ENCODE assay signal across 1 cellular context in the genomic region with DNA sequence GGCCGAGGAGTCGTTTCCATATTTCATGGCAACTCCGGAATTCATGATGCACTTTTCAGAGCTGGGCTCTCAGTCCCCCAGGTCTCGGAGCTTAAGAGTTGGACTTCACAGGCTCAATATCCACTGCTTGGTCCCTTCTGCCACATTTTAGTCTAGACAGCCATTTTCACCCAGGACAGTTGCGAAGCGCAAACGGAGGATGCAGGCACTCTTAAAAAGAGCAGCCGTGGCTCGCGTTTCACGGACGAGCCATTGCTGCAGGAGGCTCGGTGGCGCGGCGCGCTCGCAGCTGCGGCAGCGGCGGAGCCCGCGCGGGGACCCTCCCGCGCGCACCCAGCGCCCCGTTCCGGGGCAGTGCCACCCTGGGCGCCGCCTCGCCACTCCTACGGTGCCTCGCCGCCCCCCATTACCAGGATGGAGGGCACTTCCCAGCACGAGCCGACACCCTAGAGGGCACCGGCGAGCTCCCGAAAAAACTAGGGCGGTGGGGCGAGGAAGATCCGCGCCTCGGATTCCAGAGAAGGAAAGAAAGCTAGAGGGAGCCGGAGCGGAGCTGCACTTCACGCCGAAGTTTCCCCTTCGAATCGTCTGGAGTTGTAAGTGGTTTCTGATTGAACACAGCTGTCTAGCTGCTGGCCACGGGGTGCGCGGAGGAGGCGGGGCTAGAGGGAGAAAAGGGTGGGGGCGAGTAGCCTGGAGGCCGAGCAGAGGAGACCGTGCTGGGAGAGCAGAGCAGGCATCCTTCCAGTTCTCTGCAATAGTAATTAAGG.
TF ChIP-seq lines count a peak whose summit lies in the region.

No MANE protein-coding gene starts in this region.

TF ChIP-seq in HepG2, 621 proteins besides CTCF, POLR2A, EP300 and RAD21 (continued from another document and continues in another):
- TF ChIP-seq, protein P1, sequence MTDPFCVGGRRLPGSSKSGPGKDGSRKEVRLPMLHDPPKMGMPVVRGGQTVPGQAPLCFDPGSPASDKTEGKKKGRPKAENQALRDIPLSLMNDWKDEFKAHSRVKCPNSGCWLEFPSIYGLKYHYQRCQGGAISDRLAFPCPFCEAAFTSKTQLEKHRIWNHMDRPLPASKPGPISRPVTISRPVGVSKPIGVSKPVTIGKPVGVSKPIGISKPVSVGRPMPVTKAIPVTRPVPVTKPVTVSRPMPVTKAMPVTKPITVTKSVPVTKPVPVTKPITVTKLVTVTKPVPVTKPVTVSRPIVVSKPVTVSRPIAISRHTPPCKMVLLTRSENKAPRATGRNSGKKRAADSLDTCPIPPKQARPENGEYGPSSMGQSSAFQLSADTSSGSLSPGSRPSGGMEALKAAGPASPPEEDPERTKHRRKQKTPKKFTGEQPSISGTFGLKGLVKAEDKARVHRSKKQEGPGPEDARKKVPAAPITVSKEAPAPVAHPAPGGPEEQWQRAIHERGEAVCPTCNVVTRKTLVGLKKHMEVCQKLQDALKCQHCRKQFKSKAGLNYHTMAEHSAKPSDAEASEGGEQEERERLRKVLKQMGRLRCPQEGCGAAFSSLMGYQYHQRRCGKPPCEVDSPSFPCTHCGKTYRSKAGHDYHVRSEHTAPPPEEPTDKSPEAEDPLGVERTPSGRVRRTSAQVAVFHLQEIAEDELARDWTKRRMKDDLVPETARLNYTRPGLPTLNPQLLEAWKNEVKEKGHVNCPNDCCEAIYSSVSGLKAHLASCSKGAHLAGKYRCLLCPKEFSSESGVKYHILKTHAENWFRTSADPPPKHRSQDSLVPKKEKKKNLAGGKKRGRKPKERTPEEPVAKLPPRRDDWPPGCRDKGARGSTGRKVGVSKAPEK (CRISPR knock-in tag; IDR thresholded peaks at IDR 0.05; ENCODE audit: borderline replicate concordance), result no peak
- TF ChIP-seq BCL6 (CRISPR knock-in tag; IDR thresholded peaks at IDR 0.05), result no peak
- no peak for TF ChIP-seq DRAP1 (CRISPR knock-in tag; IDR thresholded peaks at IDR 0.05)
- no peak for TF ChIP-seq ZNF619 (CRISPR knock-in tag; IDR thresholded peaks at IDR 0.05)
- no peak for TF ChIP-seq ZNF558 (CRISPR knock-in tag; IDR thresholded peaks at IDR 0.05; ENCODE audit: borderline replicate concordance)
- TF ChIP-seq ZNF251 (CRISPR knock-in tag; IDR thresholded peaks at IDR 0.05), result no peak
- no peak for TF ChIP-seq ZNF205 (CRISPR knock-in tag; IDR thresholded peaks at IDR 0.05)
- TF ChIP-seq, protein P2, sequence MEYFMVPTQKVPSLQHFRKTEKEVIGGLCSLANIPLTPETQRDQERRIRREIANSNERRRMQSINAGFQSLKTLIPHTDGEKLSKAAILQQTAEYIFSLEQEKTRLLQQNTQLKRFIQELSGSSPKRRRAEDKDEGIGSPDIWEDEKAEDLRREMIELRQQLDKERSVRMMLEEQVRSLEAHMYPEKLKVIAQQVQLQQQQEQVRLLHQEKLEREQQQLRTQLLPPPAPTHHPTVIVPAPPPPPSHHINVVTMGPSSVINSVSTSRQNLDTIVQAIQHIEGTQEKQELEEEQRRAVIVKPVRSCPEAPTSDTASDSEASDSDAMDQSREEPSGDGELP (IDR thresholded peaks at IDR 0.05; ENCODE audit: borderline replicate concordance, low read depth), result peak; percentile 33; the same call in 1 of the 2 replicates
- no peak for TF ChIP-seq SIN3B (IDR thresholded peaks at IDR 0.05; ENCODE audit: low read length)
- no peak for TF ChIP-seq KAT8 (CRISPR knock-in tag; IDR thresholded peaks at IDR 0.05)
- no peak for TF ChIP-seq ZUFSP (CRISPR knock-in tag; IDR thresholded peaks at IDR 0.05; ENCODE audit: borderline replicate concordance)
- TF ChIP-seq KDM5B (CRISPR knock-in tag; IDR thresholded peaks at IDR 0.05; ENCODE audit: borderline replicate concordance), result peak; percentile 32; the same call in 1 of the 2 replicates
- TF ChIP-seq PRDM15 (CRISPR knock-in tag; IDR thresholded peaks at IDR 0.05), result no peak
- no peak for TF ChIP-seq RBAK (CRISPR knock-in tag; IDR thresholded peaks at IDR 0.05)
- peak; percentile 41; the same call in 1 of the 2 replicates for TF ChIP-seq EZH2 (conservative IDR thresholded peaks at IDR 0.05; ENCODE audit: low read depth, low read length)
- 0 out of 2 replicates have a peak, but pooled peaks have one; percentile 15 for TF ChIP-seq CBX2 (IDR thresholded peaks at IDR 0.05; ENCODE audit: low read depth, low read length)
- no peak for TF ChIP-seq CBX2 (CRISPR knock-in tag; IDR thresholded peaks at IDR 0.05; ENCODE audit: low read depth)
- no peak for TF ChIP-seq FOXK2 (IDR thresholded peaks at IDR 0.05)
- no peak for TF ChIP-seq FOSL1 (CRISPR knock-in tag; IDR thresholded peaks at IDR 0.05; ENCODE audit: borderline replicate concordance)
- no peak for TF ChIP-seq ZNF879 (CRISPR knock-in tag; IDR thresholded peaks at IDR 0.05)
- TF ChIP-seq SMAD3 (CRISPR knock-in tag; IDR thresholded peaks at IDR 0.05), result no peak
- TF ChIP-seq, protein P3, sequence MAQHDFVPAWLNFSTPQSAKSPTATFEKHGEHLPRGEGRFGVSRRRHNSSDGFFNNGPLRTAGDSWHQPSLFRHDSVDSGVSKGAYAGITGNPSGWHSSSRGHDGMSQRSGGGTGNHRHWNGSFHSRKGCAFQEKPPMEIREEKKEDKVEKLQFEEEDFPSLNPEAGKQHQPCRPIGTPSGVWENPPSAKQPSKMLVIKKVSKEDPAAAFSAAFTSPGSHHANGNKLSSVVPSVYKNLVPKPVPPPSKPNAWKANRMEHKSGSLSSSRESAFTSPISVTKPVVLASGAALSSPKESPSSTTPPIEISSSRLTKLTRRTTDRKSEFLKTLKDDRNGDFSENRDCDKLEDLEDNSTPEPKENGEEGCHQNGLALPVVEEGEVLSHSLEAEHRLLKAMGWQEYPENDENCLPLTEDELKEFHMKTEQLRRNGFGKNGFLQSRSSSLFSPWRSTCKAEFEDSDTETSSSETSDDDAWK (CRISPR knock-in tag; IDR thresholded peaks at IDR 0.05), result no peak
- TF ChIP-seq ZBTB37 (CRISPR knock-in tag; IDR thresholded peaks at IDR 0.05), result no peak
- TF ChIP-seq HNRNPLL (IDR thresholded peaks at IDR 0.05; ENCODE audit: low read depth, low read length, poor library complexity, severe bottlenecking), result peak; percentile 78
- no peak for TF ChIP-seq ZFAT (CRISPR knock-in tag; conservative IDR thresholded peaks at IDR 0.05)
- TF ChIP-seq FOXO1 (CRISPR knock-in tag; IDR thresholded peaks at IDR 0.05), result no peak
- no peak for TF ChIP-seq ZNF605 (CRISPR knock-in tag; IDR thresholded peaks at IDR 0.05)
- TF ChIP-seq ZNF800 (CRISPR knock-in tag; IDR thresholded peaks at IDR 0.05), result peak; percentile 34; the same call in 1 of the 2 replicates
- TF ChIP-seq ZNF720 (CRISPR knock-in tag; IDR thresholded peaks at IDR 0.05), result no peak
